In genomic region chr15:29208352-29208751, GRCh38 we compare ENCODE assay signal across 11 cellular contexts.
DNase-seq lines count a peak whose midpoint lies in the region; ATAC-seq, FAIRE-seq and TF ChIP-seq lines count a peak whose summit lies in the region.
"Had no signal": no experiment of that assay in that cellular context is flagged by ENCODE, and none has a peak within 500 bp of the region (broad histone marks: within the 10 kb centered on the region; RNA-seq: fewer than 3 reads in every experiment).

No MANE protein-coding gene starts in this region.

- intact Hi-C loops in kidney (cut with DNase I), result no loop called here

- H3K27me3 ChIP-seq in MG63, result no peaks in the 10 kb centered on the region

- no peak overlapping the region for H3K9ac ChIP-seq in kidney (ENCODE audit: low read length in 2 of 2)
- H3K9ac ChIP-seq: parathyroid adenoma had no signal

- no peak for ATAC-seq in GM18520 (IDR thresholded peaks at IDR 0.05; ENCODE audit: unreplicated experiment)
- ATAC-seq in GM21423 (IDR thresholded peaks at IDR 0.05; ENCODE audit: unreplicated experiment), result no peak
- ATAC-seq in HG02610 (IDR thresholded peaks at IDR 0.05; ENCODE audit: unreplicated experiment), result no peak

- H3K4me3 ChIP-seq in MG63 (no peak overlapping the region), choroid plexus epithelial cell (ENCODE audit: low read depth, low read length) (no peak overlapping the region), kidney (ENCODE audit: low read length in 2 of 2) (no peak overlapping the region)
- H3K4me3 ChIP-seq: left ventricle myocardium inferior had no signal

- no peaks in the 10 kb centered on the region for H3K9me3 ChIP-seq in MG63
- no peaks in the 10 kb centered on the region for H3K9me3 ChIP-seq in kidney (ENCODE audit: control insufficient read depth in 1 of 2, low read length in 2 of 2)
- H3K9me3 ChIP-seq: left ventricle myocardium inferior had no signal

- TF ChIP-seq CTCF in choroid plexus epithelial cell (conservative IDR thresholded peaks at IDR 0.05; ENCODE audit: low read depth, low read length), result peak; percentile 34
- TF ChIP-seq CTCF in kidney (IDR thresholded peaks at IDR 0.05; ENCODE audit: borderline replicate concordance, extremely low read depth, insufficient read depth), result no peak

- no peak for FAIRE-seq in kidney (lab: Jason Lieb, UNC)

- no peaks in the 10 kb centered on the region for H3K4me1 ChIP-seq in kidney (ENCODE audit: control insufficient read depth in 1 of 2, insufficient read depth in 1 of 2, low read depth in 1 of 2, low read length in 2 of 2)
- H3K4me1 ChIP-seq: left ventricle myocardium inferior, parathyroid adenoma had no signal

- no peak overlapping the region for H3K27ac ChIP-seq in kidney (ENCODE audit: low read depth in 2 of 2, low read length in 2 of 2)
- H3K27ac ChIP-seq: left ventricle myocardium inferior, parathyroid adenoma had no signal

- DNase-seq in DMS153 (lab: John Stamatoyannopoulos, UW), result peak; percentile 4
- DNase-seq in MG63, result peak; percentile 12
- DNase-seq in NCI-H526 (lab: John Stamatoyannopoulos, UW), result peak; percentile 33 to 74
- DNase-seq in choroid plexus epithelial cell (ENCODE audit: low read depth), result peak; percentile 57
- DNase-seq in kidney, result no peak
- DNase-seq: C1 segment of cervical spinal cord, left ventricle myocardium inferior had no signal

- H3K36me3 ChIP-seq in MG63, result no peaks in the 10 kb centered on the region
- no peaks in the 10 kb centered on the region for H3K36me3 ChIP-seq in kidney (ENCODE audit: control insufficient read depth in 1 of 2, insufficient read depth in 2 of 2, low read length in 2 of 2)
- H3K36me3 ChIP-seq: left ventricle myocardium inferior had no signal
